In the genomic region with DNA sequence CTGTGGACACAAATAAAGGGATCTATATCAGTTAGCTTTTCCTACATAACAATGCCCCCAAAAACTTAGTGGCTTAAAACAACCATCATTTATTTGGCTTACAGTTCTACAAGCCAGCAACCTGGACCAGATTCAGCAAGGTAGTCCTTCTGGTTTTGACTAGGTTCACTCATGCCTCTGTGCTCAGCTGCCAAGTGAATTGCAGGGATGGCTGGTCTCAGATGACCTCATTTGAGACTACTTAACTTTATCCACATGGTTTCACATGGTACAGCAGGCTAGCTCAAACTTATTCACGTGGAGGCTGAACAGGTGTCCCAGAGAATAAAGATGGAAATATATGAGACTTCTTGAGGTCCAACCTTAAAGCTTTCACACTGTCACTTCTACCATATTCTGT, we compare ENCODE assay signal across 16 cellular contexts.
DNase-seq lines count a peak whose midpoint lies in the region; ATAC-seq lines count a peak whose summit lies in the region.
"Had no signal": no experiment of that assay in that cellular context is flagged by ENCODE, and none has a peak within 500 bp of the region (broad histone marks: within the 10 kb centered on the region; RNA-seq: fewer than 3 reads in every experiment).

No MANE protein-coding gene starts in this region.

- peak; percentile 88 for DNase-seq in DMS79 (lab: John Stamatoyannopoulos, UW)
- peak; percentile 40 for DNase-seq in NCI-H446 treated with DMSO at 0.1 percent for 48 hours (lab: John Stamatoyannopoulos, UW)
- peak; percentile 44 for DNase-seq in kidney glomerular epithelial cell (lab: John Stamatoyannopoulos, UW)
- no peak for DNase-seq in activated T-cell treated with anti-CD3 and anti-CD28 coated beads, Interleukin-2, amount 50 U/mL, for 1 hour
- no peak for DNase-seq in caudate nucleus (lab: John Stamatoyannopoulos, UW)
- DNase-seq: BE2C; CD4-positive, alpha-beta memory T cell; H9; MG63; NCI-H1105; NCI-H1694 treated with DMSO at 0.1 percent for 48 hours; NCI-H345; SHP77 treated with DMSO at 0.1 percent for 48 hours; SW 1271 had no signal

- H3K27ac ChIP-seq in caudate nucleus (ENCODE audit: low read depth, low read length), result no peak overlapping the region

- ATAC-seq in GM19351 (IDR thresholded peaks at IDR 0.05; ENCODE audit: unreplicated experiment) (peak; percentile 46), HG03135 (IDR thresholded peaks at IDR 0.05; ENCODE audit: unreplicated experiment) (no peak)

Comparison
In these comparisons a context has a peak if more than half of its experiments do, and no peak if none do; other contexts are left out.
1. DNase-seq: peak in DMS79 (single experiment), NCI-H446 treated with DMSO at 0.1 percent for 48 hours (single experiment) and kidney glomerular epithelial cell (single experiment); none in activated T-cell treated with anti-CD3 and anti-CD28 coated beads, Interleukin-2, amount 50 U/mL, for 1 hour (single experiment) and caudate nucleus (0 of 61).